Comparison of ENCODE assay signal across 31 cellular contexts in the genomic region with DNA sequence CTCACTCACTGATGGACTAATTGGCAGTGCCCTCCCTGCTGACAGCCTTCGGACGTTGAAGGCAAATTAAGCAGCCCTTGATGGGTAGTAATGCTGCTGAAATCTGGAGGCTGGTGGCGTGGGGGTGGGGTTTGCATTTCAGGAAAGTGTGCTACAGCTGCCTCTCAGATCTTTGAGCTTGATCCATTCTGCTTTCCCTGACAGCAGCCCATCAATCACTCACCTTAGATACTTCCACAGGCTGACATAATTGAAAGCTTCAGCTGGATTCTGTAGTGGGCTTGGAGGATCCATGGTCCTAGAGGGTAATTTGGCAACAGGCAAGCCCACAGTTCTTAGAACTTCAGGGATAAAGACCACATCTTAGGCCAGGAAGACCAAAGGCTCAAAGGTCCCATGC.
"Had no signal": no experiment of that assay in that cellular context is flagged by ENCODE, and none has a peak within 500 bp of the region (broad histone marks: within the 10 kb centered on the region; RNA-seq: fewer than 3 reads in every experiment).

No MANE protein-coding gene starts in this region.

- H3K36me3 ChIP-seq: adrenal gland, esophagus squamous epithelium, gastroesophageal sphincter, heart right ventricle had no signal

- H3K27ac Mint-ChIP-seq: activated CD8-positive, alpha-beta T cell treated with anti-CD3 and anti-CD28 coated beads for 36 hours; activated naive CD4-positive, alpha-beta T cell treated with anti-CD3 and anti-CD28 coated beads for 36 hours; activated naive CD4-positive, alpha-beta T cell treated with anti-CD3 and anti-CD28 coated beads, Interleukin-2, amount 50 U/mL, for 24 hours; activated naive CD8-positive, alpha-beta T cell treated with anti-CD3 and anti-CD28 coated beads for 36 hours; activated naive CD8-positive, alpha-beta T cell treated with anti-CD3 and anti-CD28 coated beads, Interleukin-2, amount 50 U/mL, for 24 hours; activated T-helper 17 cell treated with anti-CD3 and anti-CD28 coated beads, Interleukin-2, amount 50 U/mL, for 72 hours; T-helper 17 cell; T-helper 2 cell treated with Interferon-gamma antibody and Interleukin-4, amounts not matched to agents 5 μg/mL and 100 μg/mL, for 36 hours; WTC11 had no signal

- H3K27ac ChIP-seq: adrenal gland, body of pancreas, epithelial cell of prostate, esophagus squamous epithelium, gastroesophageal sphincter, heart right ventricle, hepatocyte had no signal

- H3K4me1 Mint-ChIP-seq: activated naive CD4-positive, alpha-beta T cell treated with anti-CD3 and anti-CD28 coated beads, Interleukin-2, amount 50 U/mL, for 24 hours; activated naive CD8-positive, alpha-beta T cell treated with anti-CD3 and anti-CD28 coated beads for 36 hours; activated naive CD8-positive, alpha-beta T cell treated with anti-CD3 and anti-CD28 coated beads, Interleukin-2, amount 50 U/mL, for 24 hours; activated T-helper 17 cell treated with anti-CD3 and anti-CD28 coated beads, Interleukin-2, amount 50 U/mL, for 72 hours; T-helper 17 cell had no signal

- H3K4me3 Mint-ChIP-seq: activated CD8-positive, alpha-beta T cell treated with anti-CD3 and anti-CD28 coated beads for 36 hours; activated naive CD4-positive, alpha-beta T cell treated with anti-CD3 and anti-CD28 coated beads for 36 hours; activated naive CD4-positive, alpha-beta T cell treated with anti-CD3 and anti-CD28 coated beads, Interleukin-2, amount 50 U/mL, for 24 hours; activated naive CD8-positive, alpha-beta T cell treated with anti-CD3 and anti-CD28 coated beads for 36 hours; activated naive CD8-positive, alpha-beta T cell treated with anti-CD3 and anti-CD28 coated beads, Interleukin-2, amount 50 U/mL, for 24 hours; activated T-cell treated with anti-CD3 and anti-CD28 coated beads, Interleukin-2, amount 50 U/mL, for 4 hours; activated T-helper 17 cell treated with anti-CD3 and anti-CD28 coated beads, Interleukin-2, amount 50 U/mL, for 72 hours; T-helper 17 cell; T-helper 2 cell treated with Interferon-gamma antibody and Interleukin-4, amounts not matched to agents 5 μg/mL and 100 μg/mL, for 36 hours; WTC11 had no signal

- H3K9me3 ChIP-seq: adrenal gland, body of pancreas had no signal

- H3K4me3 ChIP-seq: adrenal gland, body of pancreas, esophagus squamous epithelium, gastroesophageal sphincter, heart right ventricle, hepatocyte had no signal

- DNase-seq: activated CD4-positive, alpha-beta T cell treated with anti-CD3 and anti-CD28 coated beads for 1 hour; activated CD4-positive, alpha-beta T cell treated with anti-CD3 and anti-CD28 coated beads for 4 hours; activated CD4-positive, alpha-beta T cell treated with anti-CD3 and anti-CD28 coated beads, Interleukin-2, amount 50 U/mL, for 1 hour; activated CD4-positive, alpha-beta T cell treated with anti-CD3 and anti-CD28 coated beads, Interleukin-2, amount 50 U/mL, for 48 hours; activated CD8-positive, alpha-beta memory T cell treated with anti-CD3 and anti-CD28 coated beads for 24 hours; activated CD8-positive, alpha-beta T cell treated with anti-CD3 and anti-CD28 coated beads for 36 hours; activated effector memory CD4-positive, alpha-beta T cell treated with anti-CD3 and anti-CD28 coated beads, Interleukin-2, amount 50 U/mL, for 16 hours; activated naive CD4-positive, alpha-beta T cell treated with anti-CD3 and anti-CD28 coated beads for 36 hours; activated naive CD8-positive, alpha-beta T cell treated with anti-CD3 and anti-CD28 coated beads for 36 hours; activated naive CD8-positive, alpha-beta T cell treated with anti-CD3 and anti-CD28 coated beads, Interleukin-2, amount 50 U/mL, for 24 hours; activated T-cell treated with anti-CD3 and anti-CD28 coated beads, Interleukin-2, amount 50 U/mL, for 4 hours; adrenal gland; amygdala; aorta; body of pancreas; caudate nucleus; cortex of kidney; dermis blood vessel endothelial cell; effector CD8-positive, alpha-beta T cell; esophagus squamous epithelium; foreskin melanocyte; heart right ventricle; T-helper 17 cell; T1000 had no signal

- H3K36me3 Mint-ChIP-seq: activated naive CD4-positive, alpha-beta T cell treated with anti-CD3 and anti-CD28 coated beads, Interleukin-2, amount 50 U/mL, for 24 hours; activated naive CD8-positive, alpha-beta T cell treated with anti-CD3 and anti-CD28 coated beads for 36 hours had no signal
